8 cellular contexts compared by ENCODE assay signal in genomic region chr3:171347017-171347979, GRCh38.
DNase-seq lines count a peak whose midpoint lies in the region; ATAC-seq and TF ChIP-seq lines count a peak whose summit lies in the region.

No MANE protein-coding gene starts in this region.

- no peaks in the 10 kb centered on the region for H3K9me3 ChIP-seq in SJCRH30 (replicated peaks)

- H3K36me3 ChIP-seq in SJCRH30, result no peaks in the 10 kb centered on the region

- H3K27me3 ChIP-seq in SJCRH30, result no peaks in the 10 kb centered on the region

- H3K27ac ChIP-seq in SJCRH30, result 0 out of 2 replicates have a peak overlapping the region, but pooled peaks have one; percentile 1

- DNase-seq in A172 (ENCODE audit: low spot score), result peak; percentile 53
- DNase-seq in SJCRH30, result no peak
- DNase-seq in inferior parietal cortex (ENCODE audit: extremely low spot score), result peak; percentile 52
- DNase-seq in omental fat pad (ENCODE audit: low spot score), result no peak
- no peak for DNase-seq in activated effector memory CD4-positive, alpha-beta T cell treated with anti-CD3 and anti-CD28 coated beads, Interleukin-2, amount 50 U/mL, for 16 hours
- DNase-seq in activated gamma-delta T cell treated with Interleukin-2 at 50 U/mL for 16 hours, result no peak

- ATAC-seq in GM18870 (IDR thresholded peaks at IDR 0.05; ENCODE audit: unreplicated experiment) (peak; percentile 72), HG03045 (IDR thresholded peaks at IDR 0.05; ENCODE audit: unreplicated experiment) (peak; percentile 78), omental fat pad (ENCODE audit: low FRiP score) (no peak)

- H3K4me3 ChIP-seq in SJCRH30, result no peak overlapping the region

- peaks cover 37% of the 10 kb centered on the region for H3K4me1 ChIP-seq in SJCRH30

- no peak for TF ChIP-seq CTCF in omental fat pad (IDR thresholded peaks at IDR 0.05)

Comparison
In these comparisons a context has a peak if more than half of its experiments do, and no peak if none do; other contexts are left out.
1. DNase-seq: peak in A172 (single experiment) and inferior parietal cortex (single experiment); none in SJCRH30 (0 of 2), omental fat pad (single experiment), activated effector memory CD4-positive, alpha-beta T cell treated with anti-CD3 and anti-CD28 coated beads, Interleukin-2, amount 50 U/mL, for 16 hours (single experiment) and activated gamma-delta T cell treated with Interleukin-2 at 50 U/mL for 16 hours (single experiment).